18 cellular contexts compared by ENCODE assay signal in the genomic region with DNA sequence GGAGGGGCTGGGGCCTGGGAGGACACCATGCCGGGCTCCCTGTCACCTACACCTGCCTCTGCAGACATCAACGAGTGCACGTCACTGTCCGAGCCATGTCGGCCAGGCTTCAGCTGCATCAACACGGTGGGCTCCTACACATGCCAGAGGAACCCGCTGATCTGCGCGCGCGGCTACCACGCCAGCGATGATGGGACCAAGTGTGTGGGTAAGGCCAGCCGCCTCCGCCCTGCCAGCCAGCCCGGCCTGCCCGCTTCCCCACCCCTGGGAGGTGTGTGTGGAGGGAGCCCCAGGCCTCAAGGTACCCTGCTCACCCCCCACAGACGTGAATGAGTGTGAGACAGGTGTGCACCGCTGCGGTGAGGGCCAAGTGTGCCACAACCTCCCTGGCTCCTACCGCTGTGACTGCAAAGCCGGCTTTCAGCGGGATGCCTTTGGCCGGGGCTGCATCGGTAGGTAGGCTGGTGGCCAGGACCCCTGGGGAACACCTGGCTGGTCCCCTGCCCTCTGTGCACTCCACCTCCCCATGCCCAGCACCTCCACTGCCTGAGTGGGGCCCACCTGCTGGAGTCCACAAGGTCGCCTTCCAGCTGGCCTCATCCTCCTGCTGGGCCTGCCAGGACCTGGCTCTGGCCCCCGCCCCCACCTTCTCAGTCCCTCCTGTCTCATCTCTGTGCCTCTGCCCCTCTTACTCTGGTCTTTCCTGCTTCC.
A peak's percentile ranks its signal among the peaks of the same experiment; 100 is the strongest.
DNase-seq lines count a peak whose midpoint lies in the region; ATAC-seq and TF ChIP-seq lines count a peak whose summit lies in the region.
"Had no signal": no experiment of that assay in that cellular context is flagged by ENCODE, and none has a peak within 500 bp of the region (broad histone marks: within the 10 kb centered on the region; RNA-seq: fewer than 3 reads in every experiment).

No MANE protein-coding gene starts in this region.

- H3K4ac ChIP-seq in neuronal stem cell (ENCODE audit: low read length), result no peak overlapping the region

- ATAC-seq in GM23338 (no peak), WTC11 (no peak)

- H3K27me3 Mint-ChIP-seq in GM23338 (ENCODE audit: insufficient read depth, low read depth, poor library complexity), result peaks cover 13% of the 10 kb centered on the region
- no peaks in the 10 kb centered on the region for H3K27me3 Mint-ChIP-seq in WTC11 (ENCODE audit: low read depth)
- H3K27me3 Mint-ChIP-seq: CD4-positive, CD25-positive, alpha-beta regulatory T cell had no signal

- H3K9ac ChIP-seq in neuronal stem cell (ENCODE audit: low read depth, low read length, poor library complexity) (no peak overlapping the region), SK-N-SH (no peak overlapping the region)

- H3K4me1 Mint-ChIP-seq in GM23338 (peaks cover 2% of the 10 kb centered on the region; the same call in 1 of the 3 replicates), WTC11 (no peaks in the 10 kb centered on the region)
- H3K4me1 Mint-ChIP-seq: CD4-positive, CD25-positive, alpha-beta regulatory T cell; CD8-positive, alpha-beta memory T cell had no signal

- no peak for TF ChIP-seq EP300 in SK-N-SH (IDR thresholded peaks at IDR 0.05; ENCODE audit: borderline replicate concordance in 1 of 2, low read depth in 1 of 2, low read length in 1 of 2)

- DNase-seq in GM23338 (ENCODE audit: low spot score) (no peak), H7 (peak; percentile 57), WTC11 (ENCODE audit: low spot score) (no peak), neuronal stem cell (ENCODE audit: low spot score) (no peak), SK-N-SH (no peak), NCI-H1417 treated with DMSO at 0.1 percent for 48 hours (lab: John Stamatoyannopoulos, UW) (no peak), DMS114 treated with DMSO at 0.1 percent for 48 hours (lab: John Stamatoyannopoulos, UW; ENCODE audit: unreplicated experiment) (no peak)
- DNase-seq: ACHN; BE2C; C1 segment of cervical spinal cord; CD4-positive, CD25-positive, alpha-beta regulatory T cell; CD8-positive, alpha-beta memory T cell; COR-L47; DMS153; DMS79; GDM1; GOT3 had no signal

- H4K20me1 ChIP-seq in GM23338 (replicated peaks; ENCODE audit: insufficient read depth) (no peaks in the 10 kb centered on the region), SK-N-SH (ENCODE audit: insufficient read depth) (no peaks in the 10 kb centered on the region)

- no peaks in the 10 kb centered on the region for H3K4me1 ChIP-seq in GM23338 (ENCODE audit: insufficient read depth)
- H3K4me1 ChIP-seq in neuronal stem cell (ENCODE audit: control insufficient read depth in 2 of 2, insufficient read depth in 1 of 2, low read depth in 1 of 2, low read length in 2 of 2), result peaks cover 0 to 1% of the 10 kb centered on the region in 2 donors
- no peaks in the 10 kb centered on the region for H3K4me1 ChIP-seq in SK-N-SH (ENCODE audit: control insufficient read depth in 1 of 2, insufficient read depth in 2 of 2, low read depth in 1 of 2, low read length in 1 of 2)
- H3K4me1 ChIP-seq: BE2C, HAP-1 had no signal

- H3F3A ChIP-seq in GM23338 (replicated peaks; ENCODE audit: low read depth) (no peaks in the 10 kb centered on the region), SK-N-SH (replicated peaks; ENCODE audit: insufficient read depth) (no peaks in the 10 kb centered on the region)

- CTCF ChIA-PET in WTC11 (lab: Charles Lee) (no interaction called here), SK-N-SH (lab: Yijun Ruan, JAX) (interaction anchor here (1.5 kb wide), 1 partner anchor 22 kb away, joined by 5 read pairs; no protein-coding TSS in a partner anchor)

- no peak overlapping the region for H2BK5ac ChIP-seq in neuronal stem cell (ENCODE audit: low read length)

- H2BK120ac ChIP-seq in neuronal stem cell (ENCODE audit: low read depth, low read length), result no peak overlapping the region

- H4K8ac ChIP-seq in neuronal stem cell (ENCODE audit: low read depth, low read length), result peak overlapping the region; percentile 67

- H3K23ac ChIP-seq in neuronal stem cell (ENCODE audit: low read depth, low read length, poor library complexity), result peak overlapping the region; percentile 83

- TF ChIP-seq RAD21 in SK-N-SH (IDR thresholded peaks at IDR 0.05; ENCODE audit: low read length), result no peak

- no peak for TF ChIP-seq CTCF in GM23338 (conservative IDR thresholded peaks at IDR 0.05; ENCODE audit: low read depth in 2 of 2)
- TF ChIP-seq CTCF in WTC11 (IDR thresholded peaks at IDR 0.05), result no peak
- TF ChIP-seq CTCF in SK-N-SH (IDR thresholded peaks at IDR 0.05), result no peak

- no CpG with 5 or more reads among the region's 27 CpGs for WGBS in neuronal stem cell (ENCODE audit: extremely low coverage in 2 of 2, insufficient read length in 2 of 2, insufficient replicate concordance in 1 of 2), 2 donors
- 57% methylated on average over 7 of the region's 27 CpGs for WGBS in SK-N-SH (ENCODE audit: low lambda C conversion rate)

- H3K4me3 ChIP-seq in GM23338 (no peak overlapping the region), H7 (ENCODE audit: insufficient read depth, low read depth, low read length) (no peak overlapping the region), neuronal stem cell (ENCODE audit: low read length in 2 of 2) (no peak overlapping the region), SK-N-SH (ENCODE audit: low read depth in 2 of 2, low read length in 1 of 2) (no peak overlapping the region)
- H3K4me3 ChIP-seq: HAP-1 had no signal

- POLR2A ChIA-PET in WTC11 (lab: Charles Lee) (no interaction called here), SK-N-SH (lab: Yijun Ruan, JAX) (no interaction called here)

- no peak overlapping the region for H4K91ac ChIP-seq in neuronal stem cell (ENCODE audit: low read depth, low read length, poor library complexity)

- no peaks in the 10 kb centered on the region for H3K9me2 ChIP-seq in GM23338 (ENCODE audit: insufficient read depth)
- H3K9me2 ChIP-seq in SK-N-SH, result no peaks in the 10 kb centered on the region

- no peak overlapping the region for H2BK12ac ChIP-seq in neuronal stem cell (ENCODE audit: low read length)

- H3K79me1 ChIP-seq in neuronal stem cell (ENCODE audit: low read depth, low read length), result no peaks in the 10 kb centered on the region

- H3K27ac ChIP-seq in GM23338 (ENCODE audit: low read depth) (no peak overlapping the region), neuronal stem cell (replicated peaks; ENCODE audit: low read length) (no peak overlapping the region), SK-N-SH (ENCODE audit: low read depth in 2 of 2, low read length in 1 of 2) (no peak overlapping the region)

- H3K9me3 ChIP-seq in neuronal stem cell (replicated peaks in 1 of 2; ENCODE audit: control insufficient read depth in 2 of 2, insufficient read depth in 1 of 2, low read depth in 1 of 2, low read length in 2 of 2) (no peaks in the 10 kb centered on the region), SK-N-SH (no peaks in the 10 kb centered on the region)
- H3K9me3 ChIP-seq: BE2C, HAP-1 had no signal

- H2BK15ac ChIP-seq in neuronal stem cell (ENCODE audit: low read length), result no peak overlapping the region

- no peak overlapping the region for H3K14ac ChIP-seq in neuronal stem cell (ENCODE audit: low read length)

- H3K27me3 ChIP-seq in GM23338 (ENCODE audit: insufficient read depth) (no peaks in the 10 kb centered on the region), H7 (ENCODE audit: control insufficient read depth, insufficient read depth, low read length) (no peaks in the 10 kb centered on the region), neuronal stem cell (ENCODE audit: control insufficient read depth in 3 of 3, insufficient read depth in 3 of 3, low read depth in 1 of 3, low read length in 3 of 3) (no peaks in the 10 kb centered on the region), SK-N-SH (ENCODE audit: insufficient read depth) (no peaks in the 10 kb centered on the region)
- H3K27me3 ChIP-seq: BE2C had no signal

- H3K36me3 ChIP-seq in GM23338 (ENCODE audit: insufficient read depth) (no peaks in the 10 kb centered on the region), H7 (replicated peaks; ENCODE audit: control insufficient read depth, insufficient read depth, low read length) (no peaks in the 10 kb centered on the region), neuronal stem cell (replicated peaks in 1 of 2; ENCODE audit: control insufficient read depth in 2 of 2, insufficient read depth in 2 of 2, low read length in 2 of 2) (no peaks in the 10 kb centered on the region), SK-N-SH (replicated peaks in 1 of 2; ENCODE audit: control insufficient read depth in 1 of 2, insufficient read depth in 2 of 2, low read length in 1 of 2) (no peaks in the 10 kb centered on the region)
- H3K36me3 ChIP-seq: BE2C, HAP-1 had no signal

- H3K36me3 Mint-ChIP-seq in GM23338 (ENCODE audit: low read depth), result no peaks in the 10 kb centered on the region; the same call in 2 of the 3 replicates
- H3K36me3 Mint-ChIP-seq in WTC11, result no peaks in the 10 kb centered on the region
- H3K36me3 Mint-ChIP-seq: CD4-positive, CD25-positive, alpha-beta regulatory T cell; CD8-positive, alpha-beta memory T cell had no signal

- H3K27ac Mint-ChIP-seq in GM23338 (0 out of 2 replicates have a peak overlapping the region, but pooled peaks have one; percentile 11), WTC11 (peak overlapping the region; percentile 72; the same call in 1 of the 2 replicates)
- H3K27ac Mint-ChIP-seq: CD4-positive, CD25-positive, alpha-beta regulatory T cell; CD8-positive, alpha-beta memory T cell had no signal

- no peaks in the 10 kb centered on the region for H3K79me2 ChIP-seq in GM23338 (replicated peaks; ENCODE audit: insufficient read depth)
- H3K79me2 ChIP-seq in SK-N-SH (ENCODE audit: insufficient read depth), result no peaks in the 10 kb centered on the region

- H3K18ac ChIP-seq in neuronal stem cell (ENCODE audit: low read length), result peak overlapping the region; percentile 81

- peak overlapping the region; percentile 80 for H2AK5ac ChIP-seq in neuronal stem cell (ENCODE audit: low read depth, low read length)

- no peak overlapping the region for H3K4me3 Mint-ChIP-seq in GM23338
- H3K4me3 Mint-ChIP-seq in WTC11, result no peak overlapping the region
- H3K4me3 Mint-ChIP-seq: CD4-positive, CD25-positive, alpha-beta regulatory T cell; CD8-positive, alpha-beta memory T cell had no signal

- no peak overlapping the region for H2AFZ ChIP-seq in GM23338
- H2AFZ ChIP-seq in neuronal stem cell (ENCODE audit: low read length), result no peak overlapping the region
- no peak overlapping the region for H2AFZ ChIP-seq in SK-N-SH (ENCODE audit: low read depth)

- no peak overlapping the region for H3K4me2 ChIP-seq in GM23338
- H3K4me2 ChIP-seq in neuronal stem cell (ENCODE audit: insufficient read depth, low read length, poor library complexity, severe bottlenecking), result no peak overlapping the region
- H3K4me2 ChIP-seq in SK-N-SH, result no peak overlapping the region

- H3K9me3 Mint-ChIP-seq in GM23338 (no peaks in the 10 kb centered on the region; the same call in 1 of the 3 replicates), WTC11 (no peaks in the 10 kb centered on the region)

TF ChIP-seq in GM23338, 12 proteins besides CTCF, POLR2A, EP300 and RAD21 (continues in another document):
- TF ChIP-seq EZH2 (IDR thresholded peaks at IDR 0.05; ENCODE audit: low read depth, unreplicated experiment), result no peak

TF ChIP-seq in SK-N-SH, 30 proteins besides CTCF, POLR2A, EP300 and RAD21 (continues in another document):
- TF ChIP-seq TEAD4 (IDR thresholded peaks at IDR 0.05; ENCODE audit: borderline replicate concordance, insufficient read depth) (no peak), CHD2 (IDR thresholded peaks at IDR 0.05; ENCODE audit: low read length, partially characterized antibody) (no peak), FOXJ3 (CRISPR knock-in tag; IDR thresholded peaks at IDR 0.05) (no peak), TCF12 (IDR thresholded peaks at IDR 0.05) (no peak), SMC3 (IDR thresholded peaks at IDR 0.05; ENCODE audit: low read depth, low read length) (no peak)
